Comparison of ENCODE assay signal across 1 cellular context in the genomic region with DNA sequence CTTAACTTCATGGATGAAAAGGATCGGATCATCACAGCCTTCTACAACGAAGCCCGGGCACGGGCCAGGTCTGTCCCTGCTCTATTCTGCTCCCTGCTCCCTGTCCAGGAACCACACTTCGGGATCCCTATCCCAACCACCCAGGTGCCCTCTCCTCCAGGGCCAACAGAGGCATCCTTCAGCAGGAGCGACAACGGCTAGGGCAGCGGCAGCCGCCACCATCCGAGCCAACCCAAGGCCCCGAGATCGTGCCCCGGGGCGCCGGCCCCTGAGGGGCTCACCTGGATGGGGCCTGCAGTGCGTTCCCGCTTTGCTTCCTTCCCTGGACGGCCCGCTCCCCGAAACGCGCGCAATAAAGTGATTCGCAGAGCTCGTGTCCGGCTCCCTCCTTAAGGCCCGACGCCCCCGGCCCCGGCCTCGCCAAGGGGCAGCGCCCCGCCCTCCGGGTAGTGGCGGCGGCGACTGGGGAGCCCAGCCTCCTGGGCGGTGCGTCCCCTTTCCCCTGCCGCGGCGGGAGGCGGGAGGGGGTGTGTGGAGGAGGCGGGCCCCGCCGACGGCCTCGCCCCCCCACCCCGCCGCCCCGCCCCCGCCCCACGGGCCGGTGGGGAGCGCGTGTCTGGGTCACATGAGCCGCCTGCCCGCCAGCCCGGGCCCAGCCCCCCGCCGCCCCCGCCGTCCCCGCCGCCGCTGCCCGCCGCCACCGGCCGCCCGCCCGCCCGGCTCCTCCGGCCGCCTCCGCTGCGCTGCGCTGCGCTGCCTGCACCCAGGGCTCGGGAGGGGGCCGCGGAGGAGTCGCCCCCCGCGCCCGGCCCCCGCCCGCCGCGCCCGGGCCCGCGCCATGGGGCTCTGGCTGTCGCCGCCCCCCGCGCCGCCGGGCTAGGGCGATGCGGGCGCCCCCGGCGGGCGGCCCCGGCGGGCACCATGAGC.
TF ChIP-seq lines count a peak whose summit lies in the region.

VEGFB (plus strand) TSS at position 672 of the 927 bp plus-strand sequence; CDS start at position 922, 250 bp downstream.

TF ChIP-seq in HEK293, 187 proteins besides CTCF, POLR2A, EP300 and RAD21 (continued from another document and continues in another):
- TF ChIP-seq, protein P1, sequence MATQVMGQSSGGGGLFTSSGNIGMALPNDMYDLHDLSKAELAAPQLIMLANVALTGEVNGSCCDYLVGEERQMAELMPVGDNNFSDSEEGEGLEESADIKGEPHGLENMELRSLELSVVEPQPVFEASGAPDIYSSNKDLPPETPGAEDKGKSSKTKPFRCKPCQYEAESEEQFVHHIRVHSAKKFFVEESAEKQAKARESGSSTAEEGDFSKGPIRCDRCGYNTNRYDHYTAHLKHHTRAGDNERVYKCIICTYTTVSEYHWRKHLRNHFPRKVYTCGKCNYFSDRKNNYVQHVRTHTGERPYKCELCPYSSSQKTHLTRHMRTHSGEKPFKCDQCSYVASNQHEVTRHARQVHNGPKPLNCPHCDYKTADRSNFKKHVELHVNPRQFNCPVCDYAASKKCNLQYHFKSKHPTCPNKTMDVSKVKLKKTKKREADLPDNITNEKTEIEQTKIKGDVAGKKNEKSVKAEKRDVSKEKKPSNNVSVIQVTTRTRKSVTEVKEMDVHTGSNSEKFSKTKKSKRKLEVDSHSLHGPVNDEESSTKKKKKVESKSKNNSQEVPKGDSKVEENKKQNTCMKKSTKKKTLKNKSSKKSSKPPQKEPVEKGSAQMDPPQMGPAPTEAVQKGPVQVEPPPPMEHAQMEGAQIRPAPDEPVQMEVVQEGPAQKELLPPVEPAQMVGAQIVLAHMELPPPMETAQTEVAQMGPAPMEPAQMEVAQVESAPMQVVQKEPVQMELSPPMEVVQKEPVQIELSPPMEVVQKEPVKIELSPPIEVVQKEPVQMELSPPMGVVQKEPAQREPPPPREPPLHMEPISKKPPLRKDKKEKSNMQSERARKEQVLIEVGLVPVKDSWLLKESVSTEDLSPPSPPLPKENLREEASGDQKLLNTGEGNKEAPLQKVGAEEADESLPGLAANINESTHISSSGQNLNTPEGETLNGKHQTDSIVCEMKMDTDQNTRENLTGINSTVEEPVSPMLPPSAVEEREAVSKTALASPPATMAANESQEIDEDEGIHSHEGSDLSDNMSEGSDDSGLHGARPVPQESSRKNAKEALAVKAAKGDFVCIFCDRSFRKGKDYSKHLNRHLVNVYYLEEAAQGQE (tag by site-specific recombination; IDR thresholded peaks at IDR 0.05), result no peak
- TF ChIP-seq ZNF830 (tag by site-specific recombination; IDR thresholded peaks at IDR 0.05; ENCODE audit: low read depth) (no peak), HOXC10 (CRISPR knock-in tag; IDR thresholded peaks at IDR 0.05) (no peak), SP2 (tag by site-specific recombination; IDR thresholded peaks at IDR 0.05) (peak; percentile 46), ZNF433 (tag by site-specific recombination; IDR thresholded peaks at IDR 0.05; ENCODE audit: low read depth) (no peak), ZNF600 (tag by site-specific recombination; IDR thresholded peaks at IDR 0.05) (0 out of 2 replicates have a peak, but pooled peaks have one; percentile 17), ZNF521 (tag by site-specific recombination; IDR thresholded peaks at IDR 0.05) (no peak), ZNF785 (tag by site-specific recombination; IDR thresholded peaks at IDR 0.05) (no peak), ZNF354C (tag by site-specific recombination; IDR thresholded peaks at IDR 0.05; ENCODE audit: borderline replicate concordance, low read depth) (no peak), ZBTB17 (tag by site-specific recombination; IDR thresholded peaks at IDR 0.05) (peak; percentile 66), ZNF843 (tag by site-specific recombination; IDR thresholded peaks at IDR 0.05) (no peak), ZNF140 (tag by site-specific recombination; IDR thresholded peaks at IDR 0.05) (no peak), ZNF571 (tag by site-specific recombination; IDR thresholded peaks at IDR 0.05) (no peak), ZNF670 (tag by site-specific recombination; IDR thresholded peaks at IDR 0.05; ENCODE audit: low read depth) (no peak), SCRT2 (tag by site-specific recombination; IDR thresholded peaks at IDR 0.05) (no peak), REPIN1 (tag by site-specific recombination; IDR thresholded peaks at IDR 0.05; ENCODE audit: low read depth) (no peak), GLI2 (tag by site-specific recombination; IDR thresholded peaks at IDR 0.05; ENCODE audit: borderline replicate concordance, low read depth) (no peak), HIC1 (tag by site-specific recombination; IDR thresholded peaks at IDR 0.05) (0 out of 2 replicates have a peak, but pooled peaks have one; percentile 41), MEIS1 (CRISPR knock-in tag; IDR thresholded peaks at IDR 0.05; ENCODE audit: borderline replicate concordance) (no peak), ZNF2 (tag by site-specific recombination; IDR thresholded peaks at IDR 0.05) (0 out of 2 replicates have a peak, but pooled peaks have one; percentile 32), ZNF658 (tag by site-specific recombination; IDR thresholded peaks at IDR 0.05) (no peak), ZNF280C (tag by site-specific recombination; IDR thresholded peaks at IDR 0.05) (no peak), ZNF133 (tag by site-specific recombination; IDR thresholded peaks at IDR 0.05) (no peak), ZFP69B (tag by site-specific recombination; IDR thresholded peaks at IDR 0.05) (no peak), IKZF3 (tag by site-specific recombination; IDR thresholded peaks at IDR 0.05) (0 out of 2 replicates have a peak, but pooled peaks have one; percentile 17), ATF2 (tag by site-specific recombination; IDR thresholded peaks at IDR 0.05; ENCODE audit: low read depth) (no peak), ZNF510 (tag by site-specific recombination; IDR thresholded peaks at IDR 0.05; ENCODE audit: insufficient replicate concordance) (no peak), ZNF558 (tag by site-specific recombination; IDR thresholded peaks at IDR 0.05) (no peak), ZNF221 (tag by site-specific recombination; IDR thresholded peaks at IDR 0.05; ENCODE audit: borderline replicate concordance) (no peak), ZNF501 (tag by site-specific recombination; IDR thresholded peaks at IDR 0.05) (no peak), ZNF624 (tag by site-specific recombination; IDR thresholded peaks at IDR 0.05) (no peak), HOXD13 (CRISPR knock-in tag; IDR thresholded peaks at IDR 0.05; ENCODE audit: borderline replicate concordance) (no peak), ZNF629 (tag by site-specific recombination; IDR thresholded peaks at IDR 0.05) (no peak), ZNF10 (tag by site-specific recombination; IDR thresholded peaks at IDR 0.05) (no peak), SETDB1 (IDR thresholded peaks at IDR 0.05; ENCODE audit: insufficient read length, low read length) (no peak), ZNF580 (tag by site-specific recombination; IDR thresholded peaks at IDR 0.05) (no peak), ZNF302 (tag by site-specific recombination; IDR thresholded peaks at IDR 0.05; ENCODE audit: low read depth) (no peak), BCL11A (tag by site-specific recombination; IDR thresholded peaks at IDR 0.05; ENCODE audit: low read depth) (no peak), ZNF19 (tag by site-specific recombination; IDR thresholded peaks at IDR 0.05; ENCODE audit: low read depth) (no peak), SALL2 (tag by site-specific recombination; IDR thresholded peaks at IDR 0.05; ENCODE audit: borderline replicate concordance) (no peak), ZNF362 (tag by site-specific recombination; IDR thresholded peaks at IDR 0.05) (no peak), ZFHX2 (tag by site-specific recombination; conservative IDR thresholded peaks at IDR 0.05) (peak; percentile 53), ZNF549 (tag by site-specific recombination; IDR thresholded peaks at IDR 0.05) (no peak)
- TF ChIP-seq, protein P2, sequence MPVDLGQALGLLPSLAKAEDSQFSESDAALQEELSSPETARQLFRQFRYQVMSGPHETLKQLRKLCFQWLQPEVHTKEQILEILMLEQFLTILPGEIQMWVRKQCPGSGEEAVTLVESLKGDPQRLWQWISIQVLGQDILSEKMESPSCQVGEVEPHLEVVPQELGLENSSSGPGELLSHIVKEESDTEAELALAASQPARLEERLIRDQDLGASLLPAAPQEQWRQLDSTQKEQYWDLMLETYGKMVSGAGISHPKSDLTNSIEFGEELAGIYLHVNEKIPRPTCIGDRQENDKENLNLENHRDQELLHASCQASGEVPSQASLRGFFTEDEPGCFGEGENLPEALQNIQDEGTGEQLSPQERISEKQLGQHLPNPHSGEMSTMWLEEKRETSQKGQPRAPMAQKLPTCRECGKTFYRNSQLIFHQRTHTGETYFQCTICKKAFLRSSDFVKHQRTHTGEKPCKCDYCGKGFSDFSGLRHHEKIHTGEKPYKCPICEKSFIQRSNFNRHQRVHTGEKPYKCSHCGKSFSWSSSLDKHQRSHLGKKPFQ (tag by site-specific recombination; IDR thresholded peaks at IDR 0.05), result no peak
- TF ChIP-seq, protein P3, sequence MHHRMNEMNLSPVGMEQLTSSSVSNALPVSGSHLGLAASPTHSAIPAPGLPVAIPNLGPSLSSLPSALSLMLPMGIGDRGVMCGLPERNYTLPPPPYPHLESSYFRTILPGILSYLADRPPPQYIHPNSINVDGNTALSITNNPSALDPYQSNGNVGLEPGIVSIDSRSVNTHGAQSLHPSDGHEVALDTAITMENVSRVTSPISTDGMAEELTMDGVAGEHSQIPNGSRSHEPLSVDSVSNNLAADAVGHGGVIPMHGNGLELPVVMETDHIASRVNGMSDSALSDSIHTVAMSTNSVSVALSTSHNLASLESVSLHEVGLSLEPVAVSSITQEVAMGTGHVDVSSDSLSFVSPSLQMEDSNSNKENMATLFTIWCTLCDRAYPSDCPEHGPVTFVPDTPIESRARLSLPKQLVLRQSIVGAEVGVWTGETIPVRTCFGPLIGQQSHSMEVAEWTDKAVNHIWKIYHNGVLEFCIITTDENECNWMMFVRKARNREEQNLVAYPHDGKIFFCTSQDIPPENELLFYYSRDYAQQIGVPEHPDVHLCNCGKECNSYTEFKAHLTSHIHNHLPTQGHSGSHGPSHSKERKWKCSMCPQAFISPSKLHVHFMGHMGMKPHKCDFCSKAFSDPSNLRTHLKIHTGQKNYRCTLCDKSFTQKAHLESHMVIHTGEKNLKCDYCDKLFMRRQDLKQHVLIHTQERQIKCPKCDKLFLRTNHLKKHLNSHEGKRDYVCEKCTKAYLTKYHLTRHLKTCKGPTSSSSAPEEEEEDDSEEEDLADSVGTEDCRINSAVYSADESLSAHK (tag by site-specific recombination; IDR thresholded peaks at IDR 0.05), result no peak
